ENCODE assay signal across 8 cellular contexts in genomic region chr12:1932264-1932777, GRCh38. TPM values are rescaled to one million over a fixed set of nuclear protein-coding genes. Genes with fewer than 3 reads are reported as not detected.
DNase-seq lines count a peak whose midpoint lies in the region; TF ChIP-seq lines count a peak whose summit lies in the region.

No MANE protein-coding gene starts in this region.

- no peak overlapping the region for H2BK5ac ChIP-seq in H9 (ENCODE audit: insufficient read length, low read length)

- H3K4ac ChIP-seq in H9 (ENCODE audit: low read depth, low read length), result no peak overlapping the region

- H3K56ac ChIP-seq in H9 (ENCODE audit: insufficient read length, low read depth, low read length), result no peak overlapping the region

- no peak for TF ChIP-seq CTCF in H9 (conservative IDR thresholded peaks at IDR 0.05)
- no peak for TF ChIP-seq CTCF in ascending aorta (IDR thresholded peaks at IDR 0.05)
- TF ChIP-seq CTCF in GM20000 (IDR thresholded peaks at IDR 0.05; ENCODE audit: extremely low read depth, missing control alignments), result no peak
- TF ChIP-seq CTCF in Calu3 (IDR thresholded peaks at IDR 0.05; ENCODE audit: unreplicated experiment), result no peak

- H4K8ac ChIP-seq in H9 (replicated peaks; ENCODE audit: insufficient read length, low read depth, low read length), result no peak overlapping the region

- no peak overlapping the region for H3K4me3 Mint-ChIP-seq in H9
- no peak overlapping the region for H3K4me3 Mint-ChIP-seq in Calu3 (ENCODE audit: low read depth, unreplicated experiment)

- H3K36me3 Mint-ChIP-seq in H9 (ENCODE audit: insufficient read depth in 1 of 3, low read depth in 3 of 3), result no peaks in the 10 kb centered on the region
- no peaks in the 10 kb centered on the region for H3K36me3 Mint-ChIP-seq in Calu3 (ENCODE audit: insufficient read depth, unreplicated experiment)

- H3K27me3 ChIP-seq in H9 (ENCODE audit: insufficient read depth, low read length), result no peaks in the 10 kb centered on the region
- H3K27me3 ChIP-seq in ascending aorta, result no peaks in the 10 kb centered on the region

- H3K79me2 ChIP-seq in H9 (ENCODE audit: insufficient read depth, low read length), result no peaks in the 10 kb centered on the region

- H3K27ac Mint-ChIP-seq in H9 (peak overlapping the region in 1 of 3 experiments; percentile 34; a peak in 1 of 7 replicates), Calu3 (ENCODE audit: unreplicated experiment) (no peak overlapping the region)

- no peak overlapping the region for H2AK5ac ChIP-seq in H9 (ENCODE audit: insufficient read length, low read length)

- intact Hi-C loops in ascending aorta (cut with DNase I) (no loop called here), Calu3 (cut with micrococcal nuclease; ENCODE audit: unreplicated experiment) (no loop called here)

- H2BK20ac ChIP-seq in H9 (ENCODE audit: low read depth, low read length, poor library complexity, severe bottlenecking), result no peak overlapping the region

- no peak overlapping the region for H3K23ac ChIP-seq in H9 (ENCODE audit: insufficient read length, low read depth, low read length)

- H3K27me3 Mint-ChIP-seq in H9 (ENCODE audit: low read depth) (0 out of 2 replicates have a peak, but pooled peaks cover 3% of the 10 kb centered on the region), Calu3 (ENCODE audit: unreplicated experiment) (peaks cover 84% of the 10 kb centered on the region)

- no peaks in the 10 kb centered on the region; a peak in 1 of 5 replicates for H3K9me3 Mint-ChIP-seq in H9
- no peaks in the 10 kb centered on the region for H3K9me3 Mint-ChIP-seq in Calu3 (ENCODE audit: low read depth, unreplicated experiment)

- H3K4me1 ChIP-seq in H9 (ENCODE audit: insufficient read depth, low read length) (no peaks in the 10 kb centered on the region), ascending aorta (peaks cover 9 to 39% of the 10 kb centered on the region in 2 donors)

- H2BK15ac ChIP-seq in H9 (ENCODE audit: low read depth, low read length), result no peak overlapping the region

- no peak overlapping the region for H3K27ac ChIP-seq in H9 (ENCODE audit: insufficient read length, low read depth, low read length)
- no peak overlapping the region for H3K27ac ChIP-seq in ascending aorta
- H3K27ac ChIP-seq in temporal lobe (ENCODE audit: low read depth, low read length), result peak overlapping the region; percentile 18

- DNase-seq in H9, result peak; percentile 30
- peak in 1 of 2 donors; percentile 83 for DNase-seq in ascending aorta (ENCODE audit: low spot score in 2 of 2)
- peak; percentile 60 for DNase-seq in kidney tubule cell (ENCODE audit: low spot score)
- no peak for DNase-seq in GM20000 (ENCODE audit: low spot score)
- DNase-seq in Calu3, result no peak
- DNase-seq in SIG-M5 (lab: John Stamatoyannopoulos, UW), result no peak
- no peak for DNase-seq in SK-N-DZ (ENCODE audit: low spot score)

- peak overlapping the region; percentile 9 to 24 for H3K4me3 ChIP-seq in ascending aorta

- H3K79me1 ChIP-seq in H9 (ENCODE audit: insufficient read depth, low read depth, low read length, poor library complexity, severe bottlenecking), result no peaks in the 10 kb centered on the region

- WGBS in H9 (ENCODE audit: extremely low coverage, insufficient read length, low lambda C conversion rate), result no CpG with 5 or more reads among the region's 16 CpGs

- no peak overlapping the region for H3K4me2 ChIP-seq in H9 (ENCODE audit: insufficient read depth, insufficient read length, low read length)

- CTCF ChIA-PET in Calu3 (lab: Charles Lee), result no interaction called here

- BruUV-seq in Calu3 (replicated peaks; lab: Mats Ljungman, UMichigan), result no TSS peak

- H3T11ph ChIP-seq in H9 (ENCODE audit: low read length), result no peak overlapping the region

- no peak overlapping the region for H3K18ac ChIP-seq in H9 (ENCODE audit: insufficient read length, low read depth, low read length)

- no peak overlapping the region for H2AFZ ChIP-seq in H9 (ENCODE audit: low read length)

- no peaks in the 10 kb centered on the region for H3K9me3 ChIP-seq in H9 (ENCODE audit: control insufficient read depth, low read depth, low read length)
- H3K9me3 ChIP-seq in ascending aorta, result no peaks in the 10 kb centered on the region

- H4K20me1 ChIP-seq in H9 (ENCODE audit: control insufficient read depth, insufficient read depth, insufficient read length), result no peaks in the 10 kb centered on the region

- H3K4me1 Mint-ChIP-seq in H9 (peaks cover 2 to 16% of the 10 kb centered on the region in 2 experiments; a peak in 2 of 4 replicates), Calu3 (ENCODE audit: low read depth, unreplicated experiment) (peaks cover 8% of the 10 kb centered on the region)

- no peaks in the 10 kb centered on the region for H3K36me3 ChIP-seq in ascending aorta

- H2BK12ac ChIP-seq in H9 (ENCODE audit: insufficient read length, low read depth, low read length), result no peak overlapping the region

- no peak overlapping the region for H2BK120ac ChIP-seq in H9 (ENCODE audit: low read depth, low read length, poor library complexity, severe bottlenecking)

- no peak overlapping the region for H4K5ac ChIP-seq in H9 (ENCODE audit: insufficient read length, low read depth, low read length)

- no peak overlapping the region for H3K14ac ChIP-seq in H9 (ENCODE audit: insufficient read depth, low read length)

- H4K91ac ChIP-seq in H9 (ENCODE audit: insufficient read length, low read depth, low read length), result no peak overlapping the region

- no peak overlapping the region for H3K9ac ChIP-seq in H9 (ENCODE audit: extremely low read depth, insufficient read length, low read length)

- H3K23me2 ChIP-seq in H9 (ENCODE audit: insufficient read length, low read depth, low read length, poor library complexity, severe bottlenecking), result no peaks in the 10 kb centered on the region

RNA-seq across cellular contexts. Expression of gene CACNA2D4, which starts 13.9 kb away (rescaled TPM):
- 0.61 and 0.79 TPM in 2 replicates for total RNA-seq in H9 (2021)
- not detected for total RNA-seq in ascending aorta
- total RNA-seq in temporal lobe, result not detected
- total RNA-seq in Calu3 (2022), result 0.80 and 0.86 TPM in 2 replicates
- not detected in 2 replicates for polyA plus RNA-seq in SK-N-DZ (2014; cell fraction: cytosol; rRNA removed)
- 0.21 and 1.6 TPM in 2 replicates for polyA plus RNA-seq in SK-N-DZ (2014; cell fraction: nucleus; rRNA removed)

Comparison
In these comparisons a context has a peak if more than half of its experiments do, and no peak if none do; other contexts are left out.
1. DNase-seq: peak in H9 (single experiment) and kidney tubule cell (single experiment); none in GM20000 (single experiment), Calu3 (single experiment), SIG-M5 (single experiment) and SK-N-DZ (single experiment).